ENCODE assay signal across 8 cellular contexts in genomic region chr1:108561731-108562326, GRCh38. TPM values are rescaled to one million over a fixed set of nuclear protein-coding genes. Genes with fewer than 3 reads are reported as not detected.
DNase-seq lines count a peak whose midpoint lies in the region; ATAC-seq and FAIRE-seq lines count a peak whose summit lies in the region.

No MANE protein-coding gene starts in this region.

- no peaks in the 10 kb centered on the region for H3K4me1 ChIP-seq in mesendoderm (ENCODE audit: control insufficient read depth, low read depth, low read length)

- no peak overlapping the region for H3K9ac ChIP-seq in mesendoderm (ENCODE audit: low read length)

- H3K79me1 ChIP-seq in mesendoderm (ENCODE audit: low read length): peaks cover 5% of the 10 kb centered on the region

- H3K36me3 ChIP-seq in mesendoderm (ENCODE audit: control insufficient read depth, insufficient read depth, low read length): no peaks in the 10 kb centered on the region

- H3K27me3 ChIP-seq in mesendoderm (ENCODE audit: insufficient read depth, low read length, poor library complexity): no peaks in the 10 kb centered on the region

- DNase-seq in A172 (ENCODE audit: low spot score) (peak; percentile 64), GM18507 (ENCODE audit: extremely low spot score, insufficient read length, low read depth) (peak; percentile 47), NCI-H2196 (lab: John Stamatoyannopoulos, UW; ENCODE audit: unreplicated experiment) (peak; percentile 47), mesendoderm (peak; percentile 88)
- peak; percentile 55 to 82 (median 68) for DNase-seq in activated CD4-positive, CD25-positive, alpha-beta regulatory T cell (lab: John Stamatoyannopoulos, UW)
- peak; percentile 80 for DNase-seq in central memory CD4-positive, alpha-beta T cell
- peak; percentile 56 to 64 for DNase-seq in stimulated activated CD8-positive, alpha-beta memory T cell treated with anti-CD3 and anti-CD28 coated beads, Interleukin-7, amount 100 ng/mL, for 1 hour (ENCODE audit: low read depth in 2 of 2)

- H3K23ac ChIP-seq in mesendoderm (ENCODE audit: low read length): no peak overlapping the region

- H3K18ac ChIP-seq in mesendoderm (ENCODE audit: low read length): no peak overlapping the region

- peaks cover 25% of the 10 kb centered on the region for H3K79me2 ChIP-seq in mesendoderm (ENCODE audit: control insufficient read depth, insufficient read depth, low read length)

- H3K4me2 ChIP-seq in mesendoderm (ENCODE audit: low read length): peak overlapping the region; percentile 27

- ATAC-seq in HG02981 (IDR thresholded peaks at IDR 0.05; ENCODE audit: unreplicated experiment): peak; percentile 46

- H4K8ac ChIP-seq in mesendoderm (ENCODE audit: low read depth, low read length): no peak overlapping the region

- no peak overlapping the region for H2BK15ac ChIP-seq in mesendoderm (replicated peaks; ENCODE audit: low read depth)

- no peak overlapping the region for H2BK5ac ChIP-seq in mesendoderm (ENCODE audit: low read length)

- H2BK120ac ChIP-seq in mesendoderm (ENCODE audit: low read depth, low read length): no peak overlapping the region

- H3K27ac ChIP-seq in mesendoderm (ENCODE audit: low read depth, low read length): no peak overlapping the region

- no peak overlapping the region for H2AK5ac ChIP-seq in mesendoderm (ENCODE audit: low read length)

- no peak overlapping the region for H3K4ac ChIP-seq in mesendoderm (ENCODE audit: low read depth, low read length)

- H3K4me3 ChIP-seq in mesendoderm (ENCODE audit: low read length): no peak overlapping the region

- FAIRE-seq in GM18507 (lab: Jason Lieb, UNC): peak; percentile 88

- WGBS in mesendoderm (ENCODE audit: extremely low coverage, insufficient coverage, low lambda C conversion rate): no CpG with 5 or more reads among the region's 11 CpGs

- H4K5ac ChIP-seq in mesendoderm (ENCODE audit: low read length): no peak overlapping the region

- H3K56ac ChIP-seq in mesendoderm (ENCODE audit: low read length): no peak overlapping the region

RNA-seq across cellular contexts. Expression of gene EEIG2, which starts 1.9 kb away (rescaled TPM):
- total RNA-seq in A172 (2014; rRNA removed; shearing (Covaris generic)): 18.9 and 20.2 TPM in 2 replicates
- polyA plus RNA-seq in mesendoderm (2013, experiment 1 of 2): 6.8 TPM
- 7.0 TPM for polyA plus RNA-seq in mesendoderm (2013, experiment 2 of 2)
